Comparison of ENCODE assay signal across 8 cellular contexts in genomic region chr5:81194633-81195333, GRCh38. TPM values are rescaled to one million over a fixed set of nuclear protein-coding genes. Genes with fewer than 3 reads are reported as not detected.
DNase-seq lines count a peak whose midpoint lies in the region; ATAC-seq and TF ChIP-seq lines count a peak whose summit lies in the region.

No MANE protein-coding gene starts in this region.

- H3K27me3 ChIP-seq in SJSA1 (replicated peaks) (no peaks in the 10 kb centered on the region), suprapubic skin (no peaks in the 10 kb centered on the region)

- no peaks in the 10 kb centered on the region for H3K9me3 ChIP-seq in SJSA1 (replicated peaks)
- H3K9me3 ChIP-seq in suprapubic skin, result no peaks in the 10 kb centered on the region

- H3K4me3 Mint-ChIP-seq in osteocyte (ENCODE audit: unreplicated experiment), result peak overlapping the region; percentile 65

- H3K36me3 ChIP-seq in SJSA1 (no peaks in the 10 kb centered on the region), suprapubic skin (no peaks in the 10 kb centered on the region)

- TF ChIP-seq CTCF in osteocyte (IDR thresholded peaks at IDR 0.05), result peak; percentile 98
- TF ChIP-seq CTCF in suprapubic skin (IDR thresholded peaks at IDR 0.05), result peak; percentile 28 to 91

- H3K27ac ChIP-seq in SJSA1, result no peak overlapping the region
- no peak overlapping the region for H3K27ac ChIP-seq in suprapubic skin

- no peaks in the 10 kb centered on the region for H3K36me3 Mint-ChIP-seq in osteocyte (ENCODE audit: unreplicated experiment)

- DNase-seq in DMS153 treated with DMSO at 0.1 percent for 48 hours (lab: John Stamatoyannopoulos, UW; ENCODE audit: unreplicated experiment) (peak; percentile 7), LHCN-M2 (ENCODE audit: low read depth) (peak; percentile 63), SJSA1 (ENCODE audit: low read depth in 1 of 2, low spot score in 2 of 2) (peak; percentile 63 to 78), activated gamma-delta T cell treated with Interleukin-2 at 50 U/mL for 16 hours (peak; percentile 72), germinal center (ENCODE audit: low spot score) (peak; percentile 87), osteocyte (ENCODE audit: extremely low spot score, unreplicated experiment) (peak; percentile 93), suprapubic skin (ENCODE audit: low spot score in 2 of 2) (peak; percentile 79 to 86)

- H3K27ac Mint-ChIP-seq in osteocyte (ENCODE audit: unreplicated experiment), result no peak overlapping the region

- H3K4me3 ChIP-seq in SJSA1 (no peak overlapping the region), suprapubic skin (no peak overlapping the region)

- peaks cover 44% of the 10 kb centered on the region for H3K27me3 Mint-ChIP-seq in osteocyte (ENCODE audit: unreplicated experiment)

- H3K4me1 Mint-ChIP-seq in osteocyte (ENCODE audit: unreplicated experiment), result peaks cover 8% of the 10 kb centered on the region

- no peak for TF ChIP-seq POLR2A in suprapubic skin (IDR thresholded peaks at IDR 0.05)

- peak; percentile 84 for ATAC-seq in GM21737 (IDR thresholded peaks at IDR 0.05; ENCODE audit: unreplicated experiment)

- no peak for TF ChIP-seq EP300 in suprapubic skin (IDR thresholded peaks at IDR 0.05)

- H3K4me1 ChIP-seq in SJSA1 (replicated peaks) (peaks cover 5% of the 10 kb centered on the region; the same call in 1 of the 2 replicates), suprapubic skin (peaks cover 10% of the 10 kb centered on the region)

- H3K9me3 Mint-ChIP-seq in osteocyte (ENCODE audit: unreplicated experiment), result no peaks in the 10 kb centered on the region

- WGBS in suprapubic skin, result 27% methylated on average over 30 of the region's 31 CpGs

RNA-seq across cellular contexts. Expression of gene CKMT2, which starts 38.3 kb away (rescaled TPM):
- total RNA-seq in LHCN-M2 (2014; rRNA removed) (not detected in 2 replicates), osteocyte (not detected in 2 replicates), suprapubic skin (10 to 100 TPM in 1 of 4 donors, 1 to 10 TPM in 3; 2.5 to 12.3 (median 6.5) TPM)
- polyA plus RNA-seq in LHCN-M2 (2012), result 0.16 TPM
- total RNA-seq in SJSA1 (2014; rRNA removed; shearing (Covaris generic)), result not detected in 2 replicates

Comparison
In these comparisons a context has a peak if more than half of its experiments do, and no peak if none do; other contexts are left out.
1. DNase-seq: peak in every context shown above with its lines; median percentile 93 in osteocyte; 87 in germinal center; 82 in suprapubic skin; 72 in activated gamma-delta T cell treated with Interleukin-2 at 50 U/mL for 16 hours; 70 in SJSA1; 63 in LHCN-M2; 7 in DMS153 treated with DMSO at 0.1 percent for 48 hours.